ENCODE assay signal across 1 cellular context in the genomic region with DNA sequence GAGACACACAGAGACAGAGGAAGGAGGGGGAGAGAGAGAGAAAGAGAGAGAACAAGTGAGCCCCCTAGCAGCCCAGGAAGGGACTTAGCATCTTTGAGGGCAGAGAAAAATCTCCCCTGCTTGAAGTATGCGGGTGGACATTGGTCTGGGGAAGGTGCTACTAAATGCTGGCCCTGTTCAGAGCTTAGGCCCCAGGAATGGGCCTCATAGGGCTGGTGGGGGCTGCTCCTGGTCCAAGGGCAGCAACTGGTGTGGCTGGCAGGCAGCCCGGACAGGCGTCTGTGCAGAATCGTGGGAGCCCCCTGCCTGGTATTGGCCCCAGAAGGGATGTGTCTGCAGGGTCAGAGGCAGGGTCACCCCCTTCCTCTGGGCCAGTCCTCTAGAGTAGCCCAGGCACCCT.
A peak's percentile ranks its signal among the peaks of the same experiment; 100 is the strongest.
TF ChIP-seq lines count a peak whose summit lies in the region.

No MANE protein-coding gene starts in this region.

TF ChIP-seq in HepG2, 621 proteins besides CTCF, POLR2A, EP300 and RAD21 (continued from another document and continues in another):
- TF ChIP-seq, protein P1, sequence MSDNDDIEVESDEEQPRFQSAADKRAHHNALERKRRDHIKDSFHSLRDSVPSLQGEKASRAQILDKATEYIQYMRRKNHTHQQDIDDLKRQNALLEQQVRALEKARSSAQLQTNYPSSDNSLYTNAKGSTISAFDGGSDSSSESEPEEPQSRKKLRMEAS (IDR thresholded peaks at IDR 0.05) = no peak
- no peak for TF ChIP-seq CENPX (CRISPR knock-in tag; IDR thresholded peaks at IDR 0.05)
- TF ChIP-seq HNF4A (CRISPR knock-in tag; IDR thresholded peaks at IDR 0.05) = peak; percentile 31; the same call in 1 of the 2 replicates
- TF ChIP-seq, protein P2, sequence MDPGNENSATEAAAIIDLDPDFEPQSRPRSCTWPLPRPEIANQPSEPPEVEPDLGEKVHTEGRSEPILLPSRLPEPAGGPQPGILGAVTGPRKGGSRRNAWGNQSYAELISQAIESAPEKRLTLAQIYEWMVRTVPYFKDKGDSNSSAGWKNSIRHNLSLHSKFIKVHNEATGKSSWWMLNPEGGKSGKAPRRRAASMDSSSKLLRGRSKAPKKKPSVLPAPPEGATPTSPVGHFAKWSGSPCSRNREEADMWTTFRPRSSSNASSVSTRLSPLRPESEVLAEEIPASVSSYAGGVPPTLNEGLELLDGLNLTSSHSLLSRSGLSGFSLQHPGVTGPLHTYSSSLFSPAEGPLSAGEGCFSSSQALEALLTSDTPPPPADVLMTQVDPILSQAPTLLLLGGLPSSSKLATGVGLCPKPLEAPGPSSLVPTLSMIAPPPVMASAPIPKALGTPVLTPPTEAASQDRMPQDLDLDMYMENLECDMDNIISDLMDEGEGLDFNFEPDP (CRISPR knock-in tag; conservative IDR thresholded peaks at IDR 0.05) = no peak
- TF ChIP-seq, protein P3, sequence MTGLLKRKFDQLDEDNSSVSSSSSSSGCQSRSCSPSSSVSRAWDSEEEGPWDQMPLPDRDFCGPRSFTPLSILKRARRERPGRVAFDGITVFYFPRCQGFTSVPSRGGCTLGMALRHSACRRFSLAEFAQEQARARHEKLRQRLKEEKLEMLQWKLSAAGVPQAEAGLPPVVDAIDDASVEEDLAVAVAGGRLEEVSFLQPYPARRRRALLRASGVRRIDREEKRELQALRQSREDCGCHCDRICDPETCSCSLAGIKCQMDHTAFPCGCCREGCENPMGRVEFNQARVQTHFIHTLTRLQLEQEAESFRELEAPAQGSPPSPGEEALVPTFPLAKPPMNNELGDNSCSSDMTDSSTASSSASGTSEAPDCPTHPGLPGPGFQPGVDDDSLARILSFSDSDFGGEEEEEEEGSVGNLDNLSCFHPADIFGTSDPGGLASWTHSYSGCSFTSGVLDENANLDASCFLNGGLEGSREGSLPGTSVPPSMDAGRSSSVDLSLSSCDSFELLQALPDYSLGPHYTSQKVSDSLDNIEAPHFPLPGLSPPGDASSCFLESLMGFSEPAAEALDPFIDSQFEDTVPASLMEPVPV (CRISPR knock-in tag; IDR thresholded peaks at IDR 0.05) = no peak
- no peak for TF ChIP-seq PAF1 (CRISPR knock-in tag; IDR thresholded peaks at IDR 0.05)
- no peak for TF ChIP-seq GLI4 (CRISPR knock-in tag; IDR thresholded peaks at IDR 0.05; ENCODE audit: borderline replicate concordance)
- TF ChIP-seq, protein P4, sequence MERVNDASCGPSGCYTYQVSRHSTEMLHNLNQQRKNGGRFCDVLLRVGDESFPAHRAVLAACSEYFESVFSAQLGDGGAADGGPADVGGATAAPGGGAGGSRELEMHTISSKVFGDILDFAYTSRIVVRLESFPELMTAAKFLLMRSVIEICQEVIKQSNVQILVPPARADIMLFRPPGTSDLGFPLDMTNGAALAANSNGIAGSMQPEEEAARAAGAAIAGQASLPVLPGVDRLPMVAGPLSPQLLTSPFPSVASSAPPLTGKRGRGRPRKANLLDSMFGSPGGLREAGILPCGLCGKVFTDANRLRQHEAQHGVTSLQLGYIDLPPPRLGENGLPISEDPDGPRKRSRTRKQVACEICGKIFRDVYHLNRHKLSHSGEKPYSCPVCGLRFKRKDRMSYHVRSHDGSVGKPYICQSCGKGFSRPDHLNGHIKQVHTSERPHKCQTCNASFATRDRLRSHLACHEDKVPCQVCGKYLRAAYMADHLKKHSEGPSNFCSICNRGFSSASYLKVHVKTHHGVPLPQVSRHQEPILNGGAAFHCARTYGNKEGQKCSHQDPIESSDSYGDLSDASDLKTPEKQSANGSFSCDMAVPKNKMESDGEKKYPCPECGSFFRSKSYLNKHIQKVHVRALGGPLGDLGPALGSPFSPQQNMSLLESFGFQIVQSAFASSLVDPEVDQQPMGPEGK (CRISPR knock-in tag; IDR thresholded peaks at IDR 0.05) = peak; percentile 69
- TF ChIP-seq CEBPB (IDR thresholded peaks at IDR 0.05; ENCODE audit: borderline replicate concordance, low read depth, low read length) = no peak
- TF ChIP-seq TBX3 (IDR thresholded peaks at IDR 0.05; ENCODE audit: borderline replicate concordance) = no peak
- TF ChIP-seq SYNCRIP (IDR thresholded peaks at IDR 0.05; ENCODE audit: insufficient read depth, low read depth, low read length) = no peak
- no peak for TF ChIP-seq SOX6 (IDR thresholded peaks at IDR 0.05)
- TF ChIP-seq SOX6 (CRISPR knock-in tag; IDR thresholded peaks at IDR 0.05) = no peak
- TF ChIP-seq XRCC5 (optimal IDR thresholded peaks at IDR 0.05; ENCODE audit: low read length) = no peak
- no peak for TF ChIP-seq ZNF816 (CRISPR knock-in tag; IDR thresholded peaks at IDR 0.05; ENCODE audit: borderline replicate concordance)
- TF ChIP-seq TEAD3 (CRISPR knock-in tag; optimal IDR thresholded peaks at IDR 0.05; ENCODE audit: borderline replicate concordance) = peak; percentile 13
- TF ChIP-seq ZMYM4 (CRISPR knock-in tag; IDR thresholded peaks at IDR 0.05) = no peak
- TF ChIP-seq HMG20B (CRISPR knock-in tag; conservative IDR thresholded peaks at IDR 0.05) = no peak
- TF ChIP-seq, protein P5, sequence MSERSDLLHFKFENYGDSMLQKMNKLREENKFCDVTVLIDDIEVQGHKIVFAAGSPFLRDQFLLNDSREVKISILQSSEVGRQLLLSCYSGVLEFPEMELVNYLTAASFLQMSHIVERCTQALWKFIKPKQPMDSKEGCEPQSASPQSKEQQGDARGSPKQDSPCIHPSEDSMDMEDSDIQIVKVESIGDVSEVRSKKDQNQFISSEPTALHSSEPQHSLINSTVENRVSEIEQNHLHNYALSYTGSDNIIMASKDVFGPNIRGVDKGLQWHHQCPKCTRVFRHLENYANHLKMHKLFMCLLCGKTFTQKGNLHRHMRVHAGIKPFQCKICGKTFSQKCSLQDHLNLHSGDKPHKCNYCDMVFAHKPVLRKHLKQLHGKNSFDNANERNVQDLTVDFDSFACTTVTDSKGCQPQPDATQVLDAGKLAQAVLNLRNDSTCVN (CRISPR knock-in tag; IDR thresholded peaks at IDR 0.05; ENCODE audit: borderline replicate concordance) = no peak
- TF ChIP-seq NFKB2 (CRISPR knock-in tag; IDR thresholded peaks at IDR 0.05; ENCODE audit: borderline replicate concordance) = no peak
- no peak for TF ChIP-seq NKX3-1 (CRISPR knock-in tag; IDR thresholded peaks at IDR 0.05)
- TF ChIP-seq ZNF75D (CRISPR knock-in tag; IDR thresholded peaks at IDR 0.05; ENCODE audit: borderline replicate concordance) = no peak
- TF ChIP-seq ZMYM3 (CRISPR knock-in tag; IDR thresholded peaks at IDR 0.05) = no peak
- TF ChIP-seq, protein P6, sequence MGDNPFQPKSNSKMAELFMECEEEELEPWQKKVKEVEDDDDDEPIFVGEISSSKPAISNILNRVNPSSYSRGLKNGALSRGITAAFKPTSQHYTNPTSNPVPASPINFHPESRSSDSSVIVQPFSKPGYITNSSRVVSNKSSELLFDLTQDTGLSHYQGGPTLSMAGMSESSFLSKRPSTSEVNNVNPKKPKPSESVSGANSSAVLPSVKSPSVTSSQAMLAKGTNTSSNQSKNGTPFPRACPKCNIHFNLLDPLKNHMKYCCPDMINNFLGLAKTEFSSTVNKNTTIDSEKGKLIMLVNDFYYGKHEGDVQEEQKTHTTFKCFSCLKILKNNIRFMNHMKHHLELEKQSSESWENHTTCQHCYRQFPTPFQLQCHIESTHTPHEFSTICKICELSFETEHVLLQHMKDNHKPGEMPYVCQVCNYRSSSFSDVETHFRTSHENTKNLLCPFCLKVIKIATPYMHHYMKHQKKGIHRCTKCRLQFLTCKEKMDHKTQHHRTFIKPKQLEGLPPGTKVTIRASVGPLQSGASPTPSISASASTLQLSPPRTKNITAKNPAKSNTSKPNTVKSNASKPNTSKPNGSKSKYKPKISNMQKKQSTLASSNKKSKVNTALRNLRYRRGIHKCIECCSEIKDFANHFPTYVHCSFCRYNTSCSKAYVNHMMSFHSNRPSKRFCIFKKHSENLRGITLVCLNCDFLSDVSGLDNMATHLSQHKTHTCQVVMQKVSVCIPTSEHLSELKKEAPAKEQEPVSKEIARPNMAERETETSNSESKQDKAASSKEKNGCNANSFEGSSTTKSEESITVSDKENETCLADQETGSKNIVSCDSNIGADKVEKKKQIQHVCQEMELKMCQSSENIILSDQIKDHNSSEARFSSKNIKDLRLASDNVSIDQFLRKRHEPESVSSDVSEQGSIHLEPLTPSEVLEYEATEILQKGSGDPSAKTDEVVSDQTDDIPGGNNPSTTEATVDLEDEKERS (CRISPR knock-in tag; IDR thresholded peaks at IDR 0.05) = no peak
- no peak for TF ChIP-seq ZNF720 (CRISPR knock-in tag; IDR thresholded peaks at IDR 0.05)
- no peak for TF ChIP-seq ZNF530 (CRISPR knock-in tag; IDR thresholded peaks at IDR 0.05; ENCODE audit: low read depth)
- TF ChIP-seq, protein P7, sequence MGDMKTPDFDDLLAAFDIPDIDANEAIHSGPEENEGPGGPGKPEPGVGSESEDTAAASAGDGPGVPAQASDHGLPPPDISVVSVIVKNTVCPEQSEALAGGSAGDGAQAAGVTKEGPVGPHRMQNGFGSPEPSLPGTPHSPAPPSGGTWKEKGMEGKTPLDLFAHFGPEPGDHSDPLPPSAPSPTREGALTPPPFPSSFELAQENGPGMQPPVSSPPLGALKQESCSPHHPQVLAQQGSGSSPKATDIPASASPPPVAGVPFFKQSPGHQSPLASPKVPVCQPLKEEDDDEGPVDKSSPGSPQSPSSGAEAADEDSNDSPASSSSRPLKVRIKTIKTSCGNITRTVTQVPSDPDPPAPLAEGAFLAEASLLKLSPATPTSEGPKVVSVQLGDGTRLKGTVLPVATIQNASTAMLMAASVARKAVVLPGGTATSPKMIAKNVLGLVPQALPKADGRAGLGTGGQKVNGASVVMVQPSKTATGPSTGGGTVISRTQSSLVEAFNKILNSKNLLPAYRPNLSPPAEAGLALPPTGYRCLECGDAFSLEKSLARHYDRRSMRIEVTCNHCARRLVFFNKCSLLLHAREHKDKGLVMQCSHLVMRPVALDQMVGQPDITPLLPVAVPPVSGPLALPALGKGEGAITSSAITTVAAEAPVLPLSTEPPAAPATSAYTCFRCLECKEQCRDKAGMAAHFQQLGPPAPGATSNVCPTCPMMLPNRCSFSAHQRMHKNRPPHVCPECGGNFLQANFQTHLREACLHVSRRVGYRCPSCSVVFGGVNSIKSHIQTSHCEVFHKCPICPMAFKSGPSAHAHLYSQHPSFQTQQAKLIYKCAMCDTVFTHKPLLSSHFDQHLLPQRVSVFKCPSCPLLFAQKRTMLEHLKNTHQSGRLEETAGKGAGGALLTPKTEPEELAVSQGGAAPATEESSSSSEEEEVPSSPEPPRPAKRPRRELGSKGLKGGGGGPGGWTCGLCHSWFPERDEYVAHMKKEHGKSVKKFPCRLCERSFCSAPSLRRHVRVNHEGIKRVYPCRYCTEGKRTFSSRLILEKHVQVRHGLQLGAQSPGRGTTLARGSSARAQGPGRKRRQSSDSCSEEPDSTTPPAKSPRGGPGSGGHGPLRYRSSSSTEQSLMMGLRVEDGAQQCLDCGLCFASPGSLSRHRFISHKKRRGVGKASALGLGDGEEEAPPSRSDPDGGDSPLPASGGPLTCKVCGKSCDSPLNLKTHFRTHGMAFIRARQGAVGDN (CRISPR knock-in tag; IDR thresholded peaks at IDR 0.05) = peak; percentile 49
- TF ChIP-seq NR1H2 (CRISPR knock-in tag; IDR thresholded peaks at IDR 0.05; ENCODE audit: borderline replicate concordance, low read depth) = no peak
- TF ChIP-seq MLLT10 (CRISPR knock-in tag; IDR thresholded peaks at IDR 0.05) = no peak
- no peak for TF ChIP-seq ZNF234 (CRISPR knock-in tag; conservative IDR thresholded peaks at IDR 0.05)
- no peak for TF ChIP-seq MAF1 (CRISPR knock-in tag; IDR thresholded peaks at IDR 0.05; ENCODE audit: borderline replicate concordance)
- TF ChIP-seq HNF4G (IDR thresholded peaks at IDR 0.05; ENCODE audit: borderline replicate concordance, low read depth, low read length) = 0 out of 2 replicates have a peak, but pooled peaks have one; percentile 31
- TF ChIP-seq HNF4G (CRISPR knock-in tag; IDR thresholded peaks at IDR 0.05; ENCODE audit: borderline replicate concordance, low read depth) = no peak
- TF ChIP-seq IRF2 (CRISPR knock-in tag; IDR thresholded peaks at IDR 0.05) = no peak
- TF ChIP-seq, protein P8, sequence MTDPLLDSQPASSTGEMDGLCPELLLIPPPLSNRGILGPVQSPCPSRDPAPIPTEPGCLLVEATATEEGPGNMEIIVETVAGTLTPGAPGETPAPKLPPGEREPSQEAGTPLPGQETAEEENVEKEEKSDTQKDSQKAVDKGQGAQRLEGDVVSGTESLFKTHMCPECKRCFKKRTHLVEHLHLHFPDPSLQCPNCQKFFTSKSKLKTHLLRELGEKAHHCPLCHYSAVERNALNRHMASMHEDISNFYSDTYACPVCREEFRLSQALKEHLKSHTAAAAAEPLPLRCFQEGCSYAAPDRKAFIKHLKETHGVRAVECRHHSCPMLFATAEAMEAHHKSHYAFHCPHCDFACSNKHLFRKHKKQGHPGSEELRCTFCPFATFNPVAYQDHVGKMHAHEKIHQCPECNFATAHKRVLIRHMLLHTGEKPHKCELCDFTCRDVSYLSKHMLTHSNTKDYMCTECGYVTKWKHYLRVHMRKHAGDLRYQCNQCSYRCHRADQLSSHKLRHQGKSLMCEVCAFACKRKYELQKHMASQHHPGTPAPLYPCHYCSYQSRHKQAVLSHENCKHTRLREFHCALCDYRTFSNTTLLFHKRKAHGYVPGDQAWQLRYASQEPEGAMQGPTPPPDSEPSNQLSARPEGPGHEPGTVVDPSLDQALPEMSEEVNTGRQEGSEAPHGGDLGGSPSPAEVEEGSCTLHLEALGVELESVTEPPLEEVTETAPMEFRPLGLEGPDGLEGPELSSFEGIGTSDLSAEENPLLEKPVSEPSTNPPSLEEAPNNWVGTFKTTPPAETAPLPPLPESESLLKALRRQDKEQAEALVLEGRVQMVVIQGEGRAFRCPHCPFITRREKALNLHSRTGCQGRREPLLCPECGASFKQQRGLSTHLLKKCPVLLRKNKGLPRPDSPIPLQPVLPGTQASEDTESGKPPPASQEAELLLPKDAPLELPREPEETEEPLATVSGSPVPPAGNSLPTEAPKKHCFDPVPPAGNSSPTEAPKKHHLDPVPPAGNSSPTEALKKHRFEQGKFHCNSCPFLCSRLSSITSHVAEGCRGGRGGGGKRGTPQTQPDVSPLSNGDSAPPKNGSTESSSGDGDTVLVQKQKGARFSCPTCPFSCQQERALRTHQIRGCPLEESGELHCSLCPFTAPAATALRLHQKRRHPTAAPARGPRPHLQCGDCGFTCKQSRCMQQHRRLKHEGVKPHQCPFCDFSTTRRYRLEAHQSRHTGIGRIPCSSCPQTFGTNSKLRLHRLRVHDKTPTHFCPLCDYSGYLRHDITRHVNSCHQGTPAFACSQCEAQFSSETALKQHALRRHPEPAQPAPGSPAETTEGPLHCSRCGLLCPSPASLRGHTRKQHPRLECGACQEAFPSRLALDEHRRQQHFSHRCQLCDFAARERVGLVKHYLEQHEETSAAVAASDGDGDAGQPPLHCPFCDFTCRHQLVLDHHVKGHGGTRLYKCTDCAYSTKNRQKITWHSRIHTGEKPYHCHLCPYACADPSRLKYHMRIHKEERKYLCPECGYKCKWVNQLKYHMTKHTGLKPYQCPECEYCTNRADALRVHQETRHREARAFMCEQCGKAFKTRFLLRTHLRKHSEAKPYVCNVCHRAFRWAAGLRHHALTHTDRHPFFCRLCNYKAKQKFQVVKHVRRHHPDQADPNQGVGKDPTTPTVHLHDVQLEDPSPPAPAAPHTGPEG (CRISPR knock-in tag; IDR thresholded peaks at IDR 0.05) = no peak
- TF ChIP-seq, protein P9, sequence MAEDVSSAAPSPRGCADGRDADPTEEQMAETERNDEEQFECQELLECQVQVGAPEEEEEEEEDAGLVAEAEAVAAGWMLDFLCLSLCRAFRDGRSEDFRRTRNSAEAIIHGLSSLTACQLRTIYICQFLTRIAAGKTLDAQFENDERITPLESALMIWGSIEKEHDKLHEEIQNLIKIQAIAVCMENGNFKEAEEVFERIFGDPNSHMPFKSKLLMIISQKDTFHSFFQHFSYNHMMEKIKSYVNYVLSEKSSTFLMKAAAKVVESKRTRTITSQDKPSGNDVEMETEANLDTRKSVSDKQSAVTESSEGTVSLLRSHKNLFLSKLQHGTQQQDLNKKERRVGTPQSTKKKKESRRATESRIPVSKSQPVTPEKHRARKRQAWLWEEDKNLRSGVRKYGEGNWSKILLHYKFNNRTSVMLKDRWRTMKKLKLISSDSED (CRISPR knock-in tag; IDR thresholded peaks at IDR 0.05) = no peak
- no peak for TF ChIP-seq DNMT1 (CRISPR knock-in tag; IDR thresholded peaks at IDR 0.05)
- no peak for TF ChIP-seq PCBP2 (optimal IDR thresholded peaks at IDR 0.05; ENCODE audit: low read depth, low read length, poor library complexity, severe bottlenecking)
